1 cellular context compared by ENCODE assay signal in genomic region chr2:203585541-203585940, GRCh38.
TF ChIP-seq lines count a peak whose summit lies in the region.

No MANE protein-coding gene starts in this region.

TF ChIP-seq in IMR-90, 13 proteins besides CTCF, POLR2A, EP300 and RAD21:
- TF ChIP-seq CHD1 (IDR thresholded peaks at IDR 0.05; ENCODE audit: low read depth, low read length) (no peak), MAFK (IDR thresholded peaks at IDR 0.05; ENCODE audit: low read depth, low read length) (no peak), RCOR1 (IDR thresholded peaks at IDR 0.05; ENCODE audit: insufficient replicate concordance, low read length) (no peak), MXI1 (IDR thresholded peaks at IDR 0.05; ENCODE audit: borderline replicate concordance, low read depth, low read length) (no peak), MAZ (IDR thresholded peaks at IDR 0.05; ENCODE audit: borderline replicate concordance, low read depth, low read length) (no peak), BHLHE40 (IDR thresholded peaks at IDR 0.05; ENCODE audit: low read depth, low read length) (no peak), USF2 (IDR thresholded peaks at IDR 0.05; ENCODE audit: low read depth, low read length) (no peak), RFX5 (IDR thresholded peaks at IDR 0.05; ENCODE audit: low read depth, low read length) (no peak), FOS (IDR thresholded peaks at IDR 0.05; ENCODE audit: low read depth, low read length) (no peak), NFE2L2 (IDR thresholded peaks at IDR 0.05; ENCODE audit: low read depth, low read length) (no peak), CEBPB (IDR thresholded peaks at IDR 0.05; ENCODE audit: low read depth, low read length) (no peak), SMC3 (IDR thresholded peaks at IDR 0.05; ENCODE audit: low read depth, low read length) (no peak)
- TF ChIP-seq, protein P1, sequence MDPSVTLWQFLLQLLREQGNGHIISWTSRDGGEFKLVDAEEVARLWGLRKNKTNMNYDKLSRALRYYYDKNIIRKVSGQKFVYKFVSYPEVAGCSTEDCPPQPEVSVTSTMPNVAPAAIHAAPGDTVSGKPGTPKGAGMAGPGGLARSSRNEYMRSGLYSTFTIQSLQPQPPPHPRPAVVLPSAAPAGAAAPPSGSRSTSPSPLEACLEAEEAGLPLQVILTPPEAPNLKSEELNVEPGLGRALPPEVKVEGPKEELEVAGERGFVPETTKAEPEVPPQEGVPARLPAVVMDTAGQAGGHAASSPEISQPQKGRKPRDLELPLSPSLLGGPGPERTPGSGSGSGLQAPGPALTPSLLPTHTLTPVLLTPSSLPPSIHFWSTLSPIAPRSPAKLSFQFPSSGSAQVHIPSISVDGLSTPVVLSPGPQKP (IDR thresholded peaks at IDR 0.05; ENCODE audit: borderline replicate concordance, low read depth, low read length): no peak
